ENCODE assay signal across 22 cellular contexts in the genomic region with DNA sequence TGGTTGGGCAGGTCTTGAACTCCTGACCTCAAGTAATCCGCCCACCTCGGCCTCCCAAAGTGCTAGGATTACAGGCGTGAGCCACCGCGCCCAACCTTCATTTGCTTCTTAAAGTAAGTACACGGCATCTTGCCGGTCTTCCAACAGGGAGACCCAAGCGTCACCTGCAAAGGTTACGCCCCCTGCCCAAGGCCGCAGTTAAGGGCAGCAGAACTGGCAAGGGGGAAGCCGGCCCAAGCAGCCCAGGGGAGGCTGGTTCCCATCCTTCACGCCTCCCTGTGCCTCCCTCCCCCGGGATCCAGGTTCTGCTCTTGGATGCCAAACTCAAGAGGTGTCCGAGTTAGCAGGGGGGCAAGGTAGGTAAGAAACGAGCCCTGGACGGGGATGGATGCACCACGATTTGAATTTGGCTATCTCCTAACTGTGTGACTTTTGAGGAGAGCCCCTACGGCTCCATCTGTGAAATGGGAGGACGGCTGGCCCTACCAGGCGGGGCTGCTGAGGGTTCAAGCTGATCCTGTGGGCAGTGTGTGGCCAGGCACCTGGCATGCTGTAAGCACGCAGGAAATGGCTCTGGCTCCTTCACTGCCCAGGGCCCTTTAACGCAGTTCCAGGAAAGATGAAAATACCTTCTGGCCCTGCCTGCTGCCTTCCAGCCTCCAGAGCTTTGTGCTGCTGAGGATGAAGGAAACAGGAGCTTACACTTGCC. TPM values are rescaled to one million over a fixed set of nuclear protein-coding genes. Genes with fewer than 3 reads are reported as not detected.
DNase-seq lines count a peak whose midpoint lies in the region; ATAC-seq and TF ChIP-seq lines count a peak whose summit lies in the region.
"Had no signal": no experiment of that assay in that cellular context is flagged by ENCODE, and none has a peak within 500 bp of the region (broad histone marks: within the 10 kb centered on the region; RNA-seq: fewer than 3 reads in every experiment).

No MANE protein-coding gene starts in this region.

- peak overlapping the region; percentile 71 for H3K14ac ChIP-seq in neuronal stem cell (ENCODE audit: low read length)

- no peak overlapping the region for H2BK120ac ChIP-seq in neuronal stem cell (ENCODE audit: low read depth, low read length)

- H3K4me3 ChIP-seq in neuronal stem cell (ENCODE audit: low read length in 2 of 2): no peak overlapping the region
- no peak overlapping the region for H3K4me3 ChIP-seq in aorta (ENCODE audit: low read length in 2 of 2)
- H3K4me3 ChIP-seq: BLaER1 treated with 17β-estradiol and CSF1 and Interleukin-3, amounts not matched to agents 10 nM and 100 nM; PC-9 had no signal

- no peak overlapping the region for H3K4ac ChIP-seq in neuronal stem cell (ENCODE audit: low read length)

- peak overlapping the region; percentile 43 for H3K23ac ChIP-seq in neuronal stem cell (ENCODE audit: low read depth, low read length, poor library complexity)

- H3K27ac ChIP-seq in RWPE1 (peak overlapping the region; percentile 17; the same call in 1 of the 2 replicates), neuronal stem cell (replicated peaks; ENCODE audit: low read length) (no peak overlapping the region), aorta (ENCODE audit: low read depth in 1 of 2, low read length in 2 of 2) (no peak overlapping the region)
- H3K27ac ChIP-seq: HL-60 had no signal

- no peak overlapping the region for H3K4me2 ChIP-seq in neuronal stem cell (ENCODE audit: insufficient read depth, low read length, poor library complexity, severe bottlenecking)
- H3K4me2 ChIP-seq: BLaER1 treated with 17β-estradiol and CSF1 and Interleukin-3, amounts not matched to agents 10 nM and 100 nM; PC-9 had no signal

- H2BK12ac ChIP-seq in neuronal stem cell (ENCODE audit: low read length): no peak overlapping the region

- WGBS in neuronal stem cell (ENCODE audit: extremely low coverage in 2 of 2, insufficient read length in 2 of 2, insufficient replicate concordance in 1 of 2), 2 donors: no CpG with 5 or more reads among the region's 22 CpGs
- WGBS in aorta, 2 donors: 92 to 95% methylated on average over 22 of the region's 22 CpGs

- H3K9ac ChIP-seq in neuronal stem cell (ENCODE audit: low read depth, low read length, poor library complexity): no peak overlapping the region

- TF ChIP-seq CTCF in RWPE1 (conservative IDR thresholded peaks at IDR 0.05; ENCODE audit: low read depth): no peak

- peak overlapping the region; percentile 26 for H2AK5ac ChIP-seq in neuronal stem cell (ENCODE audit: low read depth, low read length)

- peak overlapping the region; percentile 46 for H4K91ac ChIP-seq in neuronal stem cell (ENCODE audit: low read depth, low read length, poor library complexity)

- intact Hi-C loops in left ventricle myocardium superior (cut with micrococcal nuclease): loop anchor here (2.0 kb wide), 1 partner anchor 44 kb away; a partner anchor contains a TSS
- intact Hi-C loops in left cardiac atrium (cut with DNase I): no loop called here
- intact Hi-C loops in aorta (cut with DNase I): no loop called here

- peaks cover 9 to 17% of the 10 kb centered on the region in 2 donors for H3K36me3 ChIP-seq in neuronal stem cell (replicated peaks in 1 of 2; ENCODE audit: control insufficient read depth in 2 of 2, insufficient read depth in 2 of 2, low read length in 2 of 2)
- no peaks in the 10 kb centered on the region for H3K36me3 ChIP-seq in aorta (ENCODE audit: control insufficient read depth in 1 of 2, insufficient read depth in 2 of 2, low read length in 1 of 2)

- no peak overlapping the region for H2AFZ ChIP-seq in neuronal stem cell (ENCODE audit: low read length)
- H2AFZ ChIP-seq: PC-9 had no signal

- H3K18ac ChIP-seq in neuronal stem cell (ENCODE audit: low read length): no peak overlapping the region

- POLR2A ChIA-PET in RWPE1 (lab: Yijun Ruan, JAX; ENCODE audit: low non-redundant PET): no interaction called here

- CTCF ChIA-PET in RWPE1 (lab: Yijun Ruan, JAX): interaction anchor here (0.8 kb wide), 1 partner anchor 78 kb away, joined by 3 read pairs; no protein-coding TSS in a partner anchor

- no peak overlapping the region for H2BK15ac ChIP-seq in neuronal stem cell (ENCODE audit: low read length)

- DNase-seq in left ventricle myocardium superior: peak; percentile 13
- DNase-seq in left cardiac atrium: no peak
- DNase-seq in RWPE1 (ENCODE audit: low spot score): no peak
- no peak for DNase-seq in neuronal stem cell (ENCODE audit: low spot score)
- DNase-seq in aorta: peak; percentile 33 to 55
- DNase-seq in activated CD4-positive, alpha-beta T cell treated with anti-CD3 and anti-CD28 coated beads, Interleukin-2, amount 50 U/mL, for 48 hours: no peak
- DNase-seq in NCI-H446 treated with DMSO at 0.1 percent for 48 hours (lab: John Stamatoyannopoulos, UW): no peak
- no peak for DNase-seq in kidney glomerular epithelial cell (lab: John Stamatoyannopoulos, UW)
- DNase-seq: Calu3; CD8-positive, alpha-beta T cell; H9; IMR-90; NCI-H1417; NCI-H187 treated with DMSO at 0.1 percent for 48 hours; NCI-H226; NCI-H524 treated with DMSO at 0.1 percent for 48 hours; PC-9 had no signal

- H3K4me1 ChIP-seq in neuronal stem cell (ENCODE audit: control insufficient read depth in 2 of 2, insufficient read depth in 1 of 2, low read depth in 1 of 2, low read length in 2 of 2) (no peaks in the 10 kb centered on the region), aorta (ENCODE audit: control insufficient read depth in 1 of 2, insufficient read depth in 2 of 2, low read length in 2 of 2) (no peaks in the 10 kb centered on the region)

- H3K9me3 ChIP-seq in neuronal stem cell (replicated peaks in 1 of 2; ENCODE audit: control insufficient read depth in 2 of 2, insufficient read depth in 1 of 2, low read depth in 1 of 2, low read length in 2 of 2): peaks cover 9 to 12% of the 10 kb centered on the region in 2 donors
- no peaks in the 10 kb centered on the region for H3K9me3 ChIP-seq in aorta (ENCODE audit: control insufficient read depth, low read length)

- ATAC-seq in left ventricle myocardium superior (no peak), left cardiac atrium (no peak), aorta (ENCODE audit: low FRiP score) (no peak)
- ATAC-seq: CD8-positive, alpha-beta T cell had no signal

- no peak overlapping the region for H2BK5ac ChIP-seq in neuronal stem cell (ENCODE audit: low read length)

- H3K27me3 ChIP-seq in neuronal stem cell (ENCODE audit: control insufficient read depth in 3 of 3, insufficient read depth in 3 of 3, low read depth in 1 of 3, low read length in 3 of 3) (no peaks in the 10 kb centered on the region), aorta (ENCODE audit: control insufficient read depth in 1 of 2, insufficient read depth in 2 of 2, low read length in 1 of 2) (no peaks in the 10 kb centered on the region)
- H3K27me3 ChIP-seq: BLaER1 treated with 17β-estradiol and CSF1 and Interleukin-3, amounts not matched to agents 10 nM and 100 nM had no signal

- peaks cover 7% of the 10 kb centered on the region for H3K79me1 ChIP-seq in neuronal stem cell (ENCODE audit: low read depth, low read length)

- no peak overlapping the region for H4K8ac ChIP-seq in neuronal stem cell (ENCODE audit: low read depth, low read length)

RNA-seq across cellular contexts. Expression of a gene that starts 9.0 kb away (rescaled TPM):
- total RNA-seq in left ventricle myocardium superior (15.7 TPM), left cardiac atrium (10 to 100 TPM; 11.0 to 12.3 TPM), aorta (10 to 100 TPM; 11.6 to 17.7 TPM)
- 7.3 TPM for polyA plus RNA-seq in neuronal stem cell (2013, experiment 1 of 2)
- 7.5 TPM for polyA plus RNA-seq in neuronal stem cell (2013, experiment 2 of 2)
- 1 to 10 TPM; 1.9 to 4.6 TPM for polyA plus RNA-seq in aorta

RNA-seq across cellular contexts. Expression of a gene that starts 30.9 kb away (rescaled TPM):
- total RNA-seq in left ventricle myocardium superior (not detected), left cardiac atrium (not detected), aorta (not detected)
- polyA plus RNA-seq in neuronal stem cell (2013, experiment 1 of 2): not detected
- polyA plus RNA-seq in neuronal stem cell (2013, experiment 2 of 2): not detected
- not detected for polyA plus RNA-seq in aorta
- total RNA-seq: Calu3; CD8-positive, alpha-beta T cell; H9; HT1080; IMR-90; M059J; PC-9; SK-MEL-5 had no signal
- polyA plus RNA-seq: IMR-90 had no signal

RNA-seq across cellular contexts. Expression of a gene that starts 34.5 kb away (rescaled TPM):
- 5.4 TPM for total RNA-seq in left ventricle myocardium superior
- 1 to 10 TPM; 4.7 to 6.2 TPM for total RNA-seq in left cardiac atrium
- 4.8 TPM for polyA plus RNA-seq in neuronal stem cell (2013, experiment 1 of 2)
- 4.3 TPM for polyA plus RNA-seq in neuronal stem cell (2013, experiment 2 of 2)
- total RNA-seq in aorta: 1 to 10 TPM; 2.8 to 5.5 TPM
- polyA plus RNA-seq in aorta: 1 to 10 TPM in 1 of 2 donors, under 1 TPM in 1; 0.36 to 1.3 TPM

RNA-seq across cellular contexts. Expression of a gene that starts 44.8 kb away (rescaled TPM):
- total RNA-seq in left ventricle myocardium superior (18.2 TPM), left cardiac atrium (10 to 100 TPM; 17.1 to 19.2 TPM), aorta (10 to 100 TPM; 21.8 to 25.3 TPM)
- polyA plus RNA-seq in neuronal stem cell (2013, experiment 1 of 2): 44.9 TPM
- polyA plus RNA-seq in neuronal stem cell (2013, experiment 2 of 2): 44.2 TPM
- 10 to 100 TPM in 1 of 2 donors, 1 to 10 TPM in 1; 8.8 to 41.4 TPM for polyA plus RNA-seq in aorta

RNA-seq across cellular contexts. Expression of a gene that starts 58.9 kb away (rescaled TPM):
- total RNA-seq in left ventricle myocardium superior: 2.0 TPM
- 1 to 10 TPM; 1.1 to 1.4 TPM for total RNA-seq in left cardiac atrium
- 2.8 TPM for polyA plus RNA-seq in neuronal stem cell (2013, experiment 1 of 2)
- polyA plus RNA-seq in neuronal stem cell (2013, experiment 2 of 2): 2.8 TPM
- 1 to 10 TPM; 4.3 to 9.8 TPM for total RNA-seq in aorta
- 10 to 100 TPM in 1 of 2 donors, 1 to 10 TPM in 1; 2.5 to 18.9 TPM for polyA plus RNA-seq in aorta
- total RNA-seq: Calu3; CD8-positive, alpha-beta T cell; SK-MEL-5 had no signal

Comparison
In these comparisons a context has a peak if more than half of its experiments do, and no peak if none do; other contexts are left out.
1. DNase-seq: peak in left ventricle myocardium superior (single experiment) and aorta (2 of 2); none in left cardiac atrium (single experiment), RWPE1 (single experiment), neuronal stem cell (single experiment), activated CD4-positive, alpha-beta T cell treated with anti-CD3 and anti-CD28 coated beads, Interleukin-2, amount 50 U/mL, for 48 hours (0 of 2), NCI-H446 treated with DMSO at 0.1 percent for 48 hours (single experiment) and kidney glomerular epithelial cell (single experiment).